In the genomic region with DNA sequence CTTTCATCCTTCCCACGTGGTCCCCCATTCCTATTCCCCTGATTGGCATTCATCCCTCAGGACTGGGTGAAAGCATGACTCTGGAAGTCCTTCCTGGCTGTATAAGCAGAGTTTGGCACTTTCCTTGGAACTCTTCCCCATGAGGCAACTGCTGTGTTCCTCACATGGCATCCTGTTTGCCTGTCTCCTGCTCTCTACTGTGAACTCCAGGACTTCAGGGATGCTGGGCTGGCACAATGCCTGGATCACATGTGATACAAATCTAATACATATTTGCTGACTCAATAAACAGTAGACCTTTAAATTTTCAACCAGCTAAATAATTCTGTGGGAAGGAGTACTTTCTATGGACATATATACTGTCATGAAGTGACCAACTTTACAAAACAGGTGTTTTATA, we compare ENCODE assay signal across 14 cellular contexts. TPM values are rescaled to one million over a fixed set of nuclear protein-coding genes. Genes with fewer than 3 reads are reported as not detected.
A peak's percentile ranks its signal among the peaks of the same experiment; 100 is the strongest.
DNase-seq lines count a peak whose midpoint lies in the region; ATAC-seq and TF ChIP-seq lines count a peak whose summit lies in the region.
"Had no signal": no experiment of that assay in that cellular context is flagged by ENCODE, and none has a peak within 500 bp of the region (broad histone marks: within the 10 kb centered on the region; RNA-seq: fewer than 3 reads in every experiment).

No MANE protein-coding gene starts in this region.

- peaks cover 4% of the 10 kb centered on the region for H3K4me1 ChIP-seq in fibroblast of lung (ENCODE audit: control insufficient read depth, extremely low read depth, insufficient read depth, low read length)

- no peaks in the 10 kb centered on the region for H3K27me3 ChIP-seq in fibroblast of lung (ENCODE audit: control insufficient read depth, insufficient read depth, low read length)

- DNase-seq in GM03348 (ENCODE audit: low spot score) (peak; percentile 41), SK-N-MC (ENCODE audit: low read depth, low spot score) (no peak), fibroblast of lung (ENCODE audit: low read depth in 2 of 2) (peak; percentile 43 to 89), retinal pigment epithelial cell (ENCODE audit: low read depth) (peak; percentile 58), ACHN (no peak), NCI-H146 treated with DMSO at 0.1 percent for 48 hours (lab: John Stamatoyannopoulos, UW; ENCODE audit: unreplicated experiment) (no peak)
- DNase-seq: activated CD4-positive, CD25-positive, alpha-beta regulatory T cell treated with anti-CD3 and anti-CD28 coated beads, Interleukin-2, amount 50 U/mL, for 72 hours; amygdala; midbrain; NCI-H1105 treated with DMSO at 0.1 percent for 48 hours; stimulated activated naive CD8-positive, alpha-beta T cell treated with anti-CD3 and anti-CD28 coated beads, Interleukin-15, amount 100 ng/mL, for 72 hours; SW 1271 had no signal

- H3K79me2 ChIP-seq in fibroblast of lung (ENCODE audit: control insufficient read depth, insufficient read depth, low read length): no peaks in the 10 kb centered on the region

- ATAC-seq in HG03095 (IDR thresholded peaks at IDR 0.05; ENCODE audit: unreplicated experiment) (no peak), GM21515 (IDR thresholded peaks at IDR 0.05; ENCODE audit: unreplicated experiment) (no peak)
- ATAC-seq: stimulated activated naive CD8-positive, alpha-beta T cell treated with anti-CD3 and anti-CD28 coated beads, Interleukin-15, amount 100 ng/mL, for 72 hours had no signal

- no peaks in the 10 kb centered on the region for H4K20me1 ChIP-seq in fibroblast of lung (ENCODE audit: control insufficient read depth, extremely low read depth, insufficient read depth, low read length)

- no peak for TF ChIP-seq CTCF in fibroblast of lung (conservative IDR thresholded peaks at IDR 0.05 in 1 of 2, IDR thresholded peaks at IDR 0.05 in 1 of 2; ENCODE audit: low read depth in 1 of 2, low read length in 2 of 2)
- no peak for TF ChIP-seq CTCF in retinal pigment epithelial cell (conservative IDR thresholded peaks at IDR 0.05; ENCODE audit: low read depth, low read length)

- H3K4me3 ChIP-seq in SK-N-MC: no peak overlapping the region
- no peak overlapping the region for H3K4me3 ChIP-seq in fibroblast of lung (replicated peaks in 1 of 4; ENCODE audit: control extremely low read depth in 1 of 4, insufficient read depth in 1 of 4, low read depth in 3 of 4, low read length in 4 of 4)
- no peak overlapping the region for H3K4me3 ChIP-seq in retinal pigment epithelial cell (ENCODE audit: low read length)

- H3K9ac ChIP-seq in SK-N-MC (ENCODE audit: insufficient read length) (no peak overlapping the region), fibroblast of lung (ENCODE audit: insufficient read depth, low read length) (no peak overlapping the region)

- H3K4me2 ChIP-seq in fibroblast of lung (ENCODE audit: extremely low read depth, insufficient read depth, low read length): peak overlapping the region; percentile 41

- peaks cover 47% of the 10 kb centered on the region for H3K36me3 ChIP-seq in SK-N-MC (ENCODE audit: insufficient read depth, low read length)
- H3K36me3 ChIP-seq in fibroblast of lung (ENCODE audit: control insufficient read depth, insufficient read depth, low read length): no peaks in the 10 kb centered on the region

- in situ Hi-C loops in ACHN (cut with HindIII; ENCODE audit: low pct_ligation_motif_present, low pct_unique_long_range_greater_than_20kb, low sequenced_read_pairs): loop anchor here (25.0 kb wide), 2 partner anchors 186 to 361 kb away; partner anchors contain the start of genes SWT1 and TRMT1L

- H3K9me3 ChIP-seq in SK-N-MC (ENCODE audit: low read depth, low read length) (no peaks in the 10 kb centered on the region), fibroblast of lung (ENCODE audit: control insufficient read depth, insufficient read depth, low read depth, low read length) (no peaks in the 10 kb centered on the region)

- H2AFZ ChIP-seq in fibroblast of lung (ENCODE audit: low read length): no peak overlapping the region

- H3K27ac ChIP-seq in SK-N-MC: peak overlapping the region; percentile 21; the same call in 1 of the 2 replicates
- H3K27ac ChIP-seq in fibroblast of lung (ENCODE audit: insufficient read depth, low read length): no peak overlapping the region

RNA-seq across cellular contexts. Expression of gene EDEM3, which starts 46.8 kb away (rescaled TPM):
- 47.9 and 52.4 TPM in 2 replicates for total RNA-seq in fibroblast of lung
- 27.0 and 40.2 TPM in 2 replicates for polyA plus RNA-seq in fibroblast of lung
- 14.1 and 19.8 TPM in 2 replicates for polyA plus RNA-seq in fibroblast of lung (2012)
- polyA minus RNA-seq in fibroblast of lung (ENCODE audit: low replicate concordance): 15.7 and 23.1 TPM in 2 replicates

Comparison
In these comparisons a context has a peak if more than half of its experiments do, and no peak if none do; other contexts are left out.
1. DNase-seq: peak in GM03348 (single experiment), fibroblast of lung (2 of 2) and retinal pigment epithelial cell (single experiment); none in SK-N-MC (single experiment), ACHN (single experiment) and NCI-H146 treated with DMSO at 0.1 percent for 48 hours (single experiment).